In genomic region chr22:39061951-39062350, GRCh38 we compare ENCODE assay signal across 10 cellular contexts. TPM values are rescaled to one million over a fixed set of nuclear protein-coding genes. Genes with fewer than 3 reads are reported as not detected.
A peak's percentile ranks its signal among the peaks of the same experiment; 100 is the strongest.
DNase-seq lines count a peak whose midpoint lies in the region; TF ChIP-seq lines count a peak whose summit lies in the region.
"Not testable (repeated sequence)": the region's sequence is repeated elsewhere in the genome, so short reads cannot be mapped to it uniquely, and the experiment has no call there.
"Had no signal": no experiment of that assay in that cellular context is flagged by ENCODE, and none has a peak within 500 bp of the region (broad histone marks: within the 10 kb centered on the region; RNA-seq: fewer than 3 reads in every experiment).

No MANE protein-coding gene starts in this region.

- WGBS in GM23248 (ENCODE audit: low coverage in 1 of 2, low lambda C conversion rate in 2 of 2, missing lambda C conversion rate in 2 of 2), 2 experiments: 78 to 82% methylated on average over 9 to 10 of the region's 10 CpGs

- peak; percentile 27 for DNase-seq in GM23248
- peak; percentile 11 for DNase-seq in MG63
- DNase-seq in SJSA1 (ENCODE audit: low read depth in 1 of 2, low spot score in 2 of 2): peak in 1 of 2 experiments; percentile 60
- DNase-seq in astrocyte of the hippocampus (ENCODE audit: low read depth, low spot score): peak; percentile 53
- DNase-seq in kidney tubule cell (ENCODE audit: low spot score): peak; percentile 9

- peaks cover 28% of the 10 kb centered on the region for H3F3A ChIP-seq in DOHH2 (ENCODE audit: control insufficient read depth, insufficient read depth)
- H3F3A ChIP-seq in GM23248 (ENCODE audit: insufficient read depth): not testable (repeated sequence)

- peaks cover 69% of the 10 kb centered on the region for H3K4me1 ChIP-seq in DOHH2 (ENCODE audit: control insufficient read depth, low read length)
- H3K4me1 ChIP-seq in GM23248 (ENCODE audit: insufficient read depth): not testable (repeated sequence)
- peaks cover 45% of the 10 kb centered on the region for H3K4me1 ChIP-seq in SJSA1 (replicated peaks)

- not testable (repeated sequence) for H3K9ac ChIP-seq in GM23248

- H2AFZ ChIP-seq in GM23248: not testable (repeated sequence)

- H3K4me2 ChIP-seq in DOHH2 (ENCODE audit: low read length): peak overlapping the region; percentile 49
- not testable (repeated sequence) for H3K4me2 ChIP-seq in GM23248 (ENCODE audit: unreplicated experiment)

- in situ Hi-C loops in GM23248 (cut with MboI): not testable (repeated sequence)

- not testable (repeated sequence) for H3K4me3 ChIP-seq in DOHH2 (ENCODE audit: low read length); GM23248; MG63
- peak overlapping the region; percentile 34 for H3K4me3 ChIP-seq in SJSA1

- not testable (repeated sequence) for H4K20me1 ChIP-seq in DOHH2 (ENCODE audit: control insufficient read depth, insufficient read depth, low read depth, low read length); GM23248 (ENCODE audit: insufficient read depth)

- TF ChIP-seq CTCF in DOHH2 (IDR thresholded peaks at IDR 0.05; ENCODE audit: low read depth, low read length, poor library complexity, severe bottlenecking): not testable (repeated sequence)

- H3K27me3 ChIP-seq in DOHH2 (ENCODE audit: control insufficient read depth, low read length); GM23248 (replicated peaks; ENCODE audit: insufficient read depth); MG63; SJSA1 (replicated peaks): not testable (repeated sequence)

- H3K36me3 ChIP-seq in DOHH2 (ENCODE audit: control insufficient read depth, low read length); GM23248 (ENCODE audit: low read depth); MG63: not testable (repeated sequence)
- H3K36me3 ChIP-seq in SJSA1: peaks cover 18% of the 10 kb centered on the region

- H3K79me2 ChIP-seq in DOHH2 (ENCODE audit: control insufficient read depth, low read length); GM23248 (ENCODE audit: insufficient read depth): not testable (repeated sequence)

- not testable (repeated sequence) for H3K27ac ChIP-seq in DOHH2 (ENCODE audit: low read depth, low read length); GM23248
- H3K27ac ChIP-seq in SJSA1: peak overlapping the region; percentile 71

- H3K9me2 ChIP-seq in DOHH2 (replicated peaks; ENCODE audit: control insufficient read depth, low read length); GM23248 (ENCODE audit: insufficient read depth): not testable (repeated sequence)

- not testable (repeated sequence) for H3K9me3 ChIP-seq in DOHH2 (ENCODE audit: control insufficient read depth, insufficient read depth, low read length); GM23248 (ENCODE audit: low read depth); MG63; SJSA1 (replicated peaks)

RNA-seq across cellular contexts. Expression of gene APOBEC3G, which starts 15.1 kb away (rescaled TPM):
- 5.1 and 7.5 TPM in 2 replicates for total RNA-seq in GM23248 (2014; rRNA removed; shearing (Covaris generic))
- 5.2 and 5.4 TPM in 2 replicates for polyA plus RNA-seq in GM23248 (2016; fragmentation: Nextera tagmentation; extraction: Ambion mirVana)
- 0.76 TPM in 1 of 2 replicates, not detected in the other for total RNA-seq in MG63 (2014; rRNA removed; shearing (Covaris generic); ENCODE audit: low replicate concordance)
- 7.0 and 13.9 TPM in 2 replicates for total RNA-seq in SJSA1 (2014; rRNA removed; shearing (Covaris generic))

RNA-seq across cellular contexts. Expression of gene APOBEC3F, which starts 21.3 kb away (rescaled TPM):
- 0.51 and 10.1 TPM in 2 replicates for total RNA-seq in GM23248 (2014; rRNA removed; shearing (Covaris generic))
- polyA plus RNA-seq in GM23248 (2016; fragmentation: Nextera tagmentation; extraction: Ambion mirVana): 6.2 and 7.3 TPM in 2 replicates
- total RNA-seq in MG63 (2014; rRNA removed; shearing (Covaris generic); ENCODE audit: low replicate concordance): 0.20 TPM in 1 of 2 replicates, not detected in the other
- total RNA-seq in SJSA1 (2014; rRNA removed; shearing (Covaris generic)): 2.6 and 3.8 TPM in 2 replicates

RNA-seq across cellular contexts. Expression of gene APOBEC3H, which starts 35.1 kb away (rescaled TPM):
- not detected in 2 replicates for total RNA-seq in GM23248 (2014; rRNA removed; shearing (Covaris generic))
- polyA plus RNA-seq in GM23248 (2016; fragmentation: Nextera tagmentation; extraction: Ambion mirVana): not detected in 2 replicates
- not detected in 2 replicates for total RNA-seq in MG63 (2014; rRNA removed; shearing (Covaris generic); ENCODE audit: low replicate concordance)
- total RNA-seq in SJSA1 (2014; rRNA removed; shearing (Covaris generic)): 1.4 TPM in 1 of 2 replicates, not detected in the other
- total RNA-seq: A673, Calu3, H7 had no signal

RNA-seq across cellular contexts. Expression of gene APOBEC3D, which starts 41.0 kb away (rescaled TPM):
- 0.13 and 1.3 TPM in 2 replicates for total RNA-seq in GM23248 (2014; rRNA removed; shearing (Covaris generic))
- 0.98 and 1.0 TPM in 2 replicates for polyA plus RNA-seq in GM23248 (2016; fragmentation: Nextera tagmentation; extraction: Ambion mirVana)
- not detected in 2 replicates for total RNA-seq in MG63 (2014; rRNA removed; shearing (Covaris generic); ENCODE audit: low replicate concordance)
- 1.9 and 2.3 TPM in 2 replicates for total RNA-seq in SJSA1 (2014; rRNA removed; shearing (Covaris generic))
- total RNA-seq: HT1080 had no signal

RNA-seq across cellular contexts. Expression of gene APOBEC3C, which starts 47.9 kb away (rescaled TPM):
- 6.6 and 7.6 TPM in 2 replicates for total RNA-seq in GM23248 (2014; rRNA removed; shearing (Covaris generic))
- polyA plus RNA-seq in GM23248 (2016; fragmentation: Nextera tagmentation; extraction: Ambion mirVana): 104 and 111 TPM in 2 replicates
- 2.0 and 2.1 TPM in 2 replicates for total RNA-seq in MG63 (2014; rRNA removed; shearing (Covaris generic); ENCODE audit: low replicate concordance)
- 3.2 and 3.4 TPM in 2 replicates for total RNA-seq in SJSA1 (2014; rRNA removed; shearing (Covaris generic))
